Comparison of ENCODE assay signal across 8 cellular contexts in genomic region chr1:184974086-184974836, GRCh38. TPM values are rescaled to one million over a fixed set of nuclear protein-coding genes. Genes with fewer than 3 reads are reported as not detected.
DNase-seq lines count a peak whose midpoint lies in the region; ATAC-seq and TF ChIP-seq lines count a peak whose summit lies in the region.

NIBAN1 (minus strand) TSS chr1:184974508; CDS start chr1:184974356, 152 bp downstream.

- H3K4me3 ChIP-seq in NT2/D1 (ENCODE audit: insufficient read length, low read depth) = peak within 1 kb of the TSS; percentile 53
- H3K4me3 ChIP-seq in fibroblast of mammary gland (ENCODE audit: control insufficient read depth, low read depth, low read length) = peak within 1 kb of the TSS; percentile 67
- peak within 1 kb of the TSS; percentile 66 for H3K4me3 ChIP-seq in neural cell (ENCODE audit: low read length)
- H3K4me3 ChIP-seq in stomach = peak within 1 kb of the TSS; percentile 77 to 89 (median 80)

- TF ChIP-seq EP300 in neural cell (conservative IDR thresholded peaks at IDR 0.05; ENCODE audit: poor library complexity, severe bottlenecking) = no peak
- TF ChIP-seq EP300 in stomach (IDR thresholded peaks at IDR 0.05) = no peak

- H3K9me3 ChIP-seq in NT2/D1 (ENCODE audit: insufficient read depth, low read length) (no peaks in the 10 kb centered on the region), neural cell (ENCODE audit: low read length) (no peaks in the 10 kb centered on the region), stomach (no peaks in the 10 kb centered on the region)

- TF ChIP-seq CTCF in fibroblast of mammary gland (conservative IDR thresholded peaks at IDR 0.05; ENCODE audit: control insufficient read depth, insufficient read depth, low read depth, low read length) (no peak), neural cell (IDR thresholded peaks at IDR 0.05; ENCODE audit: poor library complexity, severe bottlenecking) (no peak), stomach (IDR thresholded peaks at IDR 0.05) (no peak)

- ATAC-seq in GM18873 (IDR thresholded peaks at IDR 0.05; ENCODE audit: low FRiP score, unreplicated experiment) (peak; percentile 49), HG03097 (IDR thresholded peaks at IDR 0.05; ENCODE audit: low FRiP score, unreplicated experiment) (peak; percentile 53)

- H3K79me2 ChIP-seq in neural cell (replicated peaks; ENCODE audit: insufficient read depth, low read length) = no peaks in the 10 kb centered on the region

- H3K9ac ChIP-seq in NT2/D1 (ENCODE audit: insufficient read length, low read depth) (peak within 1 kb of the TSS; percentile 80), neural cell (ENCODE audit: low read length) (peak within 1 kb of the TSS; percentile 35)

- DNase-seq in Ammon's horn (ENCODE audit: low spot score) (peak; percentile 13), NT2/D1 (ENCODE audit: low read depth, low spot score) (peak; percentile 63), activated T-cell treated with anti-CD3 and anti-CD28 coated beads for 4 hours (peak; percentile 32), fibroblast of mammary gland (ENCODE audit: low read depth) (peak; percentile 65), stomach (peak; percentile 73)

- WGBS in stomach, 5 donors = 0 to 2% (median 1%) methylated on average over 19 to 66 of the region's 66 CpGs

- H2AFZ ChIP-seq in neural cell (ENCODE audit: low read depth, low read length) = no peak within 1 kb of the TSS

- peak within 1 kb of the TSS; percentile 63 for H3K4me2 ChIP-seq in neural cell (ENCODE audit: low read length)

- H3K9me2 ChIP-seq in neural cell (ENCODE audit: insufficient read depth, low read length) = no peaks in the 10 kb centered on the region

- no peaks in the 10 kb centered on the region for H4K20me1 ChIP-seq in neural cell (ENCODE audit: insufficient read depth)

- H3K36me3 ChIP-seq in NT2/D1 (ENCODE audit: insufficient read depth, insufficient read length, low read length) (no peaks in the 10 kb centered on the region), neural cell (ENCODE audit: insufficient read depth, low read length) (no peaks in the 10 kb centered on the region), stomach (no peaks in the 10 kb centered on the region)

- peaks cover 55% of the 10 kb centered on the region for H3K27me3 ChIP-seq in NT2/D1 (ENCODE audit: insufficient read depth, insufficient read length)
- H3K27me3 ChIP-seq in neural cell (ENCODE audit: insufficient read depth, low read depth, low read length) = peaks cover 48% of the 10 kb centered on the region
- no peaks in the 10 kb centered on the region for H3K27me3 ChIP-seq in stomach

- intact Hi-C loops in stomach (cut with DNase I; ENCODE audit: low total_unique reads) = no loop called here

- H3K27ac ChIP-seq in neural cell (ENCODE audit: low read length) = no peak within 1 kb of the TSS
- peak within 1 kb of the TSS; percentile 64 to 91 (median 90) for H3K27ac ChIP-seq in stomach

- H3K4me1 ChIP-seq in NT2/D1 (ENCODE audit: insufficient read depth, insufficient read length) (peaks cover 5% of the 10 kb centered on the region), stomach (peaks cover 0 to 55% (median 30%) of the 10 kb centered on the region in 4 donors)

- H3F3A ChIP-seq in neural cell (ENCODE audit: insufficient read depth, low read length, poor library complexity, severe bottlenecking) = no peaks in the 10 kb centered on the region

- TF ChIP-seq POLR2A in stomach (IDR thresholded peaks at IDR 0.05) = no peak

- no peak for TF ChIP-seq RAD21 in neural cell (conservative IDR thresholded peaks at IDR 0.05)

TF ChIP-seq in neural cell, 6 proteins besides CTCF, POLR2A, EP300 and RAD21:
- no peak for TF ChIP-seq TAF1 (IDR thresholded peaks at IDR 0.05; ENCODE audit: low read depth)
- no peak for TF ChIP-seq POLR2AphosphoS5 (IDR thresholded peaks at IDR 0.05)
- no peak for TF ChIP-seq REST (IDR thresholded peaks at IDR 0.05; ENCODE audit: borderline replicate concordance)
- TF ChIP-seq MXI1 (conservative IDR thresholded peaks at IDR 0.05; ENCODE audit: poor library complexity, severe bottlenecking) = no peak
- no peak for TF ChIP-seq EZH2 (IDR thresholded peaks at IDR 0.05; ENCODE audit: borderline replicate concordance, insufficient read depth, low read length, poor library complexity, severe bottlenecking)
- no peak for TF ChIP-seq SMC3 (conservative IDR thresholded peaks at IDR 0.05; ENCODE audit: poor library complexity)

RNA-seq across cellular contexts. Expression of gene NIBAN1, which starts in this region (rescaled TPM):
- polyA plus RNA-seq in neural cell = 0.09 and 0.12 TPM in 2 replicates
- 0.23 and 0.24 TPM in 2 replicates for polyA minus RNA-seq in neural cell
- total RNA-seq in stomach = 100 to 1,000 TPM in 2 of 5 donors, 10 to 100 TPM in 2, 1 to 10 TPM in 1; 9.8 to 302 (median 85.6) TPM
- polyA plus RNA-seq in stomach = 10 to 100 TPM in 1 of 3 donors, 1 to 10 TPM in 2; 7.5 to 18.7 (median 9.8) TPM

Comparison
In these comparisons a context has a peak if more than half of its experiments do, and no peak if none do; other contexts are left out.
1. DNase-seq: peak in every context shown above with its lines; median percentile 73 in stomach; 65 in fibroblast of mammary gland; 63 in NT2/D1; 32 in activated T-cell treated with anti-CD3 and anti-CD28 coated beads for 4 hours; 13 in Ammon's horn.